Comparison of ENCODE assay signal across 11 cellular contexts in the genomic region with DNA sequence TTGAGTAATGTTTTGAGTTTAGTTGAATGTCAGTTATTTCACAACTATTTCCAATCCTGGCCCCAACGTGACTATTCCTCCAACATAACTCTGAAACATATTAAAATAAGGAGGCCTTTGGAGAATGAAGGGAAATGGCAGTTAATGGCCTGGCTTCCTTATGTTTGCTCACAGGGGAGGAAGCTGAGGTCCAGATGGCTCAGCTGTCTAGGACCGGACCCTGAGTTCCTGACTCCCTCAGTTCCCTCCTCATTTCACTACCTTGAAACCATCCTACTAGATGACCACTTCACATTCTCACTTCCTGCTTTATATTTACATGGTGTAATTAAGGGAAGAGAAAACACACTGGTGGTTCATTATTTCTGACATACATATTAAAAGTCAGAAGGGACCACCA. TPM values are rescaled to one million over a fixed set of nuclear protein-coding genes. Genes with fewer than 3 reads are reported as not detected.
DNase-seq lines count a peak whose midpoint lies in the region; ATAC-seq and TF ChIP-seq lines count a peak whose summit lies in the region.
"Had no signal": no experiment of that assay in that cellular context is flagged by ENCODE, and none has a peak within 500 bp of the region (broad histone marks: within the 10 kb centered on the region; RNA-seq: fewer than 3 reads in every experiment).

No MANE protein-coding gene starts in this region.

- intact Hi-C loops in right lobe of liver (cut with DNase I): no loop called here
- intact Hi-C loops in activated CD4-positive, alpha-beta T cell treated with anti-CD3 and anti-CD28 coated beads for 36 hours (cut with DNase I, micrococcal nuclease): loop anchor here in 1 of 2 experiments (10.0 kb wide), 1 partner anchor 1867 kb away; no protein-coding TSS in a partner anchor

- ATAC-seq in GM18517 (IDR thresholded peaks at IDR 0.05; ENCODE audit: unreplicated experiment) (peak; percentile 56), GM21529 (IDR thresholded peaks at IDR 0.05; ENCODE audit: unreplicated experiment) (peak; percentile 69), right lobe of liver (peak; percentile 36 to 60 (median 48)), GM18873 (IDR thresholded peaks at IDR 0.05; ENCODE audit: low FRiP score, unreplicated experiment) (no peak)
- ATAC-seq in activated CD4-positive, alpha-beta T cell treated with anti-CD3 and anti-CD28 coated beads for 36 hours: no peak
- ATAC-seq: stimulated activated effector memory CD8-positive, alpha-beta T cell treated with anti-CD3 and anti-CD28 coated beads, Interleukin-12 subunit alpha, Interleukin-12 subunit beta, amount 100 ng/mL, for 72 hours had no signal

- no peak overlapping the region for H3K27ac Mint-ChIP-seq in neural progenitor cell
- no peak overlapping the region for H3K27ac Mint-ChIP-seq in activated CD4-positive, alpha-beta T cell treated with anti-CD3 and anti-CD28 coated beads for 36 hours

- CTCF ChIA-PET in activated CD4-positive, alpha-beta T cell treated with anti-CD3 and anti-CD28 coated beads for 36 hours (lab: Charles Lee): interaction anchor here (0.6 to 1.4 kb wide), 2 partner anchors 13 to 30 kb away, joined by 3 to 4 read pairs; no protein-coding TSS in a partner anchor

- peak; percentile 36 to 37 for DNase-seq in Kasumi-1 (lab: John Stamatoyannopoulos, UW)
- no peak for DNase-seq in right lobe of liver
- no peak for DNase-seq in neural progenitor cell (ENCODE audit: low spot score)
- DNase-seq in activated CD4-positive, alpha-beta T cell treated with anti-CD3 and anti-CD28 coated beads for 36 hours: no peak
- DNase-seq in SW480 (ENCODE audit: low spot score): no peak
- DNase-seq: activated CD4-positive, alpha-beta T cell treated with anti-CD3 and anti-CD28 coated beads, Interleukin-2, amount 50 U/mL, for 1 hour; NCI-H187 had no signal

- H3K4me1 Mint-ChIP-seq in neural progenitor cell: no peaks in the 10 kb centered on the region
- peaks cover 64% of the 10 kb centered on the region for H3K4me1 Mint-ChIP-seq in activated CD4-positive, alpha-beta T cell treated with anti-CD3 and anti-CD28 coated beads for 36 hours

- no peak overlapping the region for H2AFZ ChIP-seq in neural progenitor cell (replicated peaks)

- POLR2A ChIA-PET in activated CD4-positive, alpha-beta T cell treated with anti-CD3 and anti-CD28 coated beads for 36 hours (lab: Charles Lee): interaction anchor here (0.6 kb wide), 1 partner anchor 107 kb away, joined by 7 read pairs; no protein-coding TSS in a partner anchor

- no peaks in the 10 kb centered on the region for H4K20me1 ChIP-seq in neural progenitor cell (ENCODE audit: low read depth)

- H3K4me3 Mint-ChIP-seq in neural progenitor cell: no peak overlapping the region
- no peak overlapping the region for H3K4me3 Mint-ChIP-seq in activated CD4-positive, alpha-beta T cell treated with anti-CD3 and anti-CD28 coated beads for 36 hours
- H3K4me3 Mint-ChIP-seq: stimulated activated effector memory CD8-positive, alpha-beta T cell treated with anti-CD3 and anti-CD28 coated beads, Interleukin-12 subunit alpha, Interleukin-12 subunit beta, amount 100 ng/mL, for 72 hours had no signal

- H3K9me3 Mint-ChIP-seq in neural progenitor cell: peaks cover 2% of the 10 kb centered on the region
- no peaks in the 10 kb centered on the region for H3K9me3 Mint-ChIP-seq in activated CD4-positive, alpha-beta T cell treated with anti-CD3 and anti-CD28 coated beads for 36 hours (ENCODE audit: low read depth)
- H3K9me3 Mint-ChIP-seq: stimulated activated effector memory CD8-positive, alpha-beta T cell treated with anti-CD3 and anti-CD28 coated beads, Interleukin-12 subunit alpha, Interleukin-12 subunit beta, amount 100 ng/mL, for 72 hours had no signal

- H3K4me2 ChIP-seq in neural progenitor cell: no peak overlapping the region

- H3F3A ChIP-seq in neural progenitor cell (ENCODE audit: low read depth): no peaks in the 10 kb centered on the region

- WGBS in right lobe of liver (ENCODE audit: insufficient coverage, low coverage, low lambda C conversion rate, missing lambda C conversion rate): 72% methylated on average over 2 of the region's 2 CpGs

- no peaks in the 10 kb centered on the region for H3K27me3 ChIP-seq in right lobe of liver
- H3K27me3 ChIP-seq in neural progenitor cell: peaks cover 12% of the 10 kb centered on the region

- no peaks in the 10 kb centered on the region for H3K36me3 Mint-ChIP-seq in neural progenitor cell
- no peaks in the 10 kb centered on the region for H3K36me3 Mint-ChIP-seq in activated CD4-positive, alpha-beta T cell treated with anti-CD3 and anti-CD28 coated beads for 36 hours (ENCODE audit: low read depth)
- H3K36me3 Mint-ChIP-seq: stimulated activated effector memory CD8-positive, alpha-beta T cell treated with anti-CD3 and anti-CD28 coated beads, Interleukin-12 subunit alpha, Interleukin-12 subunit beta, amount 100 ng/mL, for 72 hours had no signal

- H3K27ac ChIP-seq in right lobe of liver: no peak overlapping the region
- no peak overlapping the region for H3K27ac ChIP-seq in neural progenitor cell

- no peak overlapping the region for H3K4me3 ChIP-seq in right lobe of liver
- H3K4me3 ChIP-seq in neural progenitor cell: no peak overlapping the region

- H3K79me2 ChIP-seq in neural progenitor cell (ENCODE audit: low read depth): no peaks in the 10 kb centered on the region

- TF ChIP-seq CTCF in right lobe of liver (IDR thresholded peaks at IDR 0.05) (no peak), neural progenitor cell (IDR thresholded peaks at IDR 0.05) (no peak)

- no peak for TF ChIP-seq POLR2A in right lobe of liver (IDR thresholded peaks at IDR 0.05)

- no peak overlapping the region for H3K9ac ChIP-seq in neural progenitor cell

- H3K4me1 ChIP-seq in right lobe of liver (no peaks in the 10 kb centered on the region), neural progenitor cell (no peaks in the 10 kb centered on the region)

- H3K36me3 ChIP-seq in right lobe of liver (no peaks in the 10 kb centered on the region), neural progenitor cell (no peaks in the 10 kb centered on the region)

- H3K9me3 ChIP-seq in right lobe of liver: no peaks in the 10 kb centered on the region
- H3K9me3 ChIP-seq in neural progenitor cell (ENCODE audit: low read depth): no peaks in the 10 kb centered on the region

- H3K27me3 Mint-ChIP-seq in neural progenitor cell (ENCODE audit: insufficient read depth, low read depth): peaks cover 3% of the 10 kb centered on the region
- H3K27me3 Mint-ChIP-seq in activated CD4-positive, alpha-beta T cell treated with anti-CD3 and anti-CD28 coated beads for 36 hours: no peaks in the 10 kb centered on the region

RNA-seq across cellular contexts. Expression of gene OTULINL, which starts 6.6 kb away (rescaled TPM):
- 1 to 10 TPM in 3 of 6 experiments, under 1 TPM in 3; 0.66 to 1.7 (median 1.2) TPM for total RNA-seq in right lobe of liver
- total RNA-seq in neural progenitor cell (ENCODE audit: low replicate concordance): 4.9 and 10.6 TPM in 2 replicates
- 10 to 100 TPM in 1 of 2 experiments, 1 to 10 TPM in 1; 9.4 to 10.9 TPM for total RNA-seq in activated CD4-positive, alpha-beta T cell treated with anti-CD3 and anti-CD28 coated beads for 36 hours

Comparison
In these comparisons a context has a peak if more than half of its experiments do, and no peak if none do; other contexts are left out.
1. ATAC-seq: peak in GM18517 (single experiment), GM21529 (single experiment) and right lobe of liver (4 of 4); none in activated CD4-positive, alpha-beta T cell treated with anti-CD3 and anti-CD28 coated beads for 36 hours (single experiment) and GM18873 (single experiment).
2. DNase-seq: peak in Kasumi-1 (2 of 2); none in right lobe of liver (0 of 3), neural progenitor cell (single experiment), activated CD4-positive, alpha-beta T cell treated with anti-CD3 and anti-CD28 coated beads for 36 hours (single experiment) and SW480 (single experiment).